ENCODE assay signal across 7 cellular contexts in the genomic region with DNA sequence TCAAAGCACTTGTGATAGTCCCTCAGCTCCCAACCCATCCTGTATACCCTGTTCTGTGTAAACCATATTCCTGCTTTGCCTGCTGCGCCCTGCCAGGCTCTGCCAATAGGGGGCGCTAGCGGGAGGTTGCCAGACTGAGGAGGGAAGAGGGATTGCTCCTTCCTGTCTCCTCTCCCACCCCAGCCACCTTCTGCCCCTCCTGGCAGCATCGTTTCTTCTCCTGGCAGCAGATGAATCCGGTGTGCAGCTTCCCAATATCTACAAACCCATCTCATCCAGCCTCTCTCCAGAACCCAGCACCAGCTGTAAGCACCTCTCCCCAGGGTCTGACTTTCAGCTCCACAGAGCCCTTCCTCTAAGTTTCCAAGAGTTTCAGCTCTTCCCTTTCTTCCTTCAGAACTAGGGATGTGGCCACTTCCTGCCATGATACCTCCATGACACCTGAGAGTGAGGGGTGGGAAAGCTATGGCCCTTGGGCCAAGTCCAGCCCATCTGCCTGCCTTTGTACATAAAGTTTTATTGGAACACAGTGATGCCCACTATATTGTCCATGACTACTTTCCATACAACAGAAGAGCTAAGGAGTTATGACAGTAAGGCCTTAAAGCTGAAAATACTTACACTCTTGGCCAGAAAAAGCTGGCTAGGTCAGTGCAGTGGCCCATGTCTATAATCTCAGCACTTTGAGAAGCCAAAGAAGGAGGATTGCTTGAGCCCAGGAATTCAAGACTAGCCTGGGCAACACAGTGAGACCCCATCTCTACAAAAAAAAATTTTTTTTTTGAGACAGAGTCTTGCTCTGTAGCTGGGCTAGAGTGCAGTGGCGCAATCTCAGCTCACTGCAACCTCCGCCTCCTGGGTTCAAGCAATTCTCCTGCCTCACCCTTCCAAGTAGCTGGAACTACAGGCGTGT.
A peak's percentile ranks its signal among the peaks of the same experiment; 100 is the strongest.
DNase-seq lines count a peak whose midpoint lies in the region; ATAC-seq and TF ChIP-seq lines count a peak whose summit lies in the region.

No MANE protein-coding gene starts in this region.

- no peak for DNase-seq in GM20000 (ENCODE audit: low spot score)
- peak; percentile 20 for DNase-seq in NCI-H748 treated with DMSO at 0.1 percent for 48 hours (lab: John Stamatoyannopoulos, UW)
- peak; percentile 54 for DNase-seq in cerebellar cortex (ENCODE audit: low spot score)
- DNase-seq in stimulated activated CD4-positive, alpha-beta T cell treated with anti-CD3 and anti-CD28 coated beads, Interleukin-12 subunit alpha, Interleukin-12 subunit beta, amount 100 ng/mL, for 4 hours: peak; percentile 13
- no peak for DNase-seq in DMS153 treated with DMSO at 0.1 percent for 48 hours (lab: John Stamatoyannopoulos, UW; ENCODE audit: unreplicated experiment)

- ATAC-seq in HG03097 (IDR thresholded peaks at IDR 0.05; ENCODE audit: low FRiP score, unreplicated experiment): no peak
- ATAC-seq in GM18907 (IDR thresholded peaks at IDR 0.05; ENCODE audit: unreplicated experiment): no peak

- peak; percentile 67 for TF ChIP-seq CTCF in GM20000 (IDR thresholded peaks at IDR 0.05; ENCODE audit: extremely low read depth, missing control alignments)

Comparison
In these comparisons a context has a peak if more than half of its experiments do, and no peak if none do; other contexts are left out.
1. DNase-seq: peak in NCI-H748 treated with DMSO at 0.1 percent for 48 hours (single experiment), cerebellar cortex (single experiment) and stimulated activated CD4-positive, alpha-beta T cell treated with anti-CD3 and anti-CD28 coated beads, Interleukin-12 subunit alpha, Interleukin-12 subunit beta, amount 100 ng/mL, for 4 hours (single experiment); none in GM20000 (single experiment) and DMS153 treated with DMSO at 0.1 percent for 48 hours (single experiment).